Comparison of ENCODE assay signal across 20 cellular contexts in genomic region chr22:19903513-19903912, GRCh38. TPM values are rescaled to one million over a fixed set of nuclear protein-coding genes. Genes with fewer than 3 reads are reported as not detected.
DNase-seq lines count a peak whose midpoint lies in the region; ATAC-seq and TF ChIP-seq lines count a peak whose summit lies in the region.
"Had no signal": no experiment of that assay in that cellular context is flagged by ENCODE, and none has a peak within 500 bp of the region (broad histone marks: within the 10 kb centered on the region; RNA-seq: fewer than 3 reads in every experiment).

No MANE protein-coding gene starts in this region.

- H4K12ac ChIP-seq in trophoblast cell (ENCODE audit: low read depth, low read length): no peak overlapping the region

- no peak overlapping the region for H3K18ac ChIP-seq in mesendoderm (ENCODE audit: low read length)
- peak overlapping the region; percentile 19 for H3K18ac ChIP-seq in trophoblast cell (ENCODE audit: low read length)

- peak overlapping the region; percentile 91 for H3K27ac ChIP-seq in WERI-Rb-1
- H3K27ac ChIP-seq in mesendoderm (ENCODE audit: low read depth, low read length): no peak overlapping the region
- no peak overlapping the region for H3K27ac ChIP-seq in trophoblast cell (ENCODE audit: low read depth, low read length)
- H3K27ac ChIP-seq in body of pancreas: no peak overlapping the region
- H3K27ac ChIP-seq: HL-60 had no signal

- H2AFZ ChIP-seq in trophoblast cell (ENCODE audit: insufficient read depth, low read length, poor library complexity): no peak overlapping the region

- H3K27me3 ChIP-seq in WERI-Rb-1 (ENCODE audit: insufficient read depth, low read depth, severe bottlenecking) (no peaks in the 10 kb centered on the region), mesendoderm (ENCODE audit: insufficient read depth, low read length, poor library complexity) (no peaks in the 10 kb centered on the region), trophoblast cell (ENCODE audit: insufficient read depth, low read length) (no peaks in the 10 kb centered on the region), body of pancreas (no peaks in the 10 kb centered on the region)
- H3K27me3 ChIP-seq: BE2C had no signal

- no peak overlapping the region for H4K5ac ChIP-seq in mesendoderm (ENCODE audit: low read length)

- no peak overlapping the region for H2BK5ac ChIP-seq in mesendoderm (ENCODE audit: low read length)
- H2BK5ac ChIP-seq in trophoblast cell (ENCODE audit: low read depth, low read length, poor library complexity): no peak overlapping the region

- H2AK5ac ChIP-seq in mesendoderm (ENCODE audit: low read length) (no peak overlapping the region), trophoblast cell (ENCODE audit: low read length) (no peak overlapping the region)

- H2BK12ac ChIP-seq in trophoblast cell (ENCODE audit: low read length): peak overlapping the region; percentile 59

- H3K4me3 ChIP-seq in WERI-Rb-1 (ENCODE audit: low read depth, low read length): no peak overlapping the region
- H3K4me3 ChIP-seq in mesendoderm (ENCODE audit: low read length): no peak overlapping the region
- H3K4me3 ChIP-seq in trophoblast cell (ENCODE audit: low read depth, low read length): no peak overlapping the region
- no peak overlapping the region for H3K4me3 ChIP-seq in body of pancreas

- no peak overlapping the region for H2BK15ac ChIP-seq in mesendoderm (replicated peaks; ENCODE audit: low read depth)

- H4K8ac ChIP-seq in mesendoderm (ENCODE audit: low read depth, low read length) (no peak overlapping the region), trophoblast cell (ENCODE audit: low read depth, low read length) (no peak overlapping the region)

- H3K9ac ChIP-seq in mesendoderm (ENCODE audit: low read length) (no peak overlapping the region), trophoblast cell (ENCODE audit: low read length) (no peak overlapping the region)

- ATAC-seq in body of pancreas (no peak), GM18517 (IDR thresholded peaks at IDR 0.05; ENCODE audit: unreplicated experiment) (no peak), HG03025 (IDR thresholded peaks at IDR 0.05; ENCODE audit: low FRiP score, unreplicated experiment) (no peak)
- ATAC-seq: HepG2 had no signal

- no peaks in the 10 kb centered on the region for H3K9me3 ChIP-seq in WERI-Rb-1 (ENCODE audit: severe bottlenecking)
- H3K9me3 ChIP-seq in trophoblast cell (ENCODE audit: insufficient read depth, low read depth, low read length): no peaks in the 10 kb centered on the region
- no peaks in the 10 kb centered on the region for H3K9me3 ChIP-seq in body of pancreas
- H3K9me3 ChIP-seq: BE2C had no signal

- no CpG with 5 or more reads among the region's 12 CpGs for WGBS in mesendoderm (ENCODE audit: extremely low coverage, insufficient coverage, low lambda C conversion rate)
- WGBS in trophoblast cell (ENCODE audit: extremely low coverage, insufficient coverage, insufficient read length): no CpG with 5 or more reads among the region's 12 CpGs
- WGBS in body of pancreas, 2 donors: 82 to 90% methylated on average over 11 to 12 of the region's 12 CpGs

- TF ChIP-seq CTCF in WERI-Rb-1 (IDR thresholded peaks at IDR 0.05; ENCODE audit: low read depth, low read length) (no peak), body of pancreas (IDR thresholded peaks at IDR 0.05) (no peak)

- peak overlapping the region; percentile 54 for H3K56ac ChIP-seq in mesendoderm (ENCODE audit: low read length)

- TF ChIP-seq POLR2A in body of pancreas (IDR thresholded peaks at IDR 0.05): no peak

- H3K4ac ChIP-seq in mesendoderm (ENCODE audit: low read depth, low read length) (no peak overlapping the region), trophoblast cell (ENCODE audit: low read depth, low read length) (no peak overlapping the region)

- peak overlapping the region; percentile 45 for H4K91ac ChIP-seq in trophoblast cell (ENCODE audit: low read depth, low read length)

- H3K4me2 ChIP-seq in mesendoderm (ENCODE audit: low read length): no peak overlapping the region
- no peak overlapping the region for H3K4me2 ChIP-seq in trophoblast cell (ENCODE audit: low read length)

- H3K36me3 ChIP-seq in WERI-Rb-1 (no peaks in the 10 kb centered on the region), mesendoderm (ENCODE audit: control insufficient read depth, insufficient read depth, low read length) (no peaks in the 10 kb centered on the region), trophoblast cell (ENCODE audit: control insufficient read depth in 1 of 2, insufficient read depth in 2 of 2, low read length in 2 of 2) (no peaks in the 10 kb centered on the region), body of pancreas (replicated peaks in 1 of 2; ENCODE audit: insufficient read depth in 1 of 2, low read depth in 2 of 2) (no peaks in the 10 kb centered on the region)

- H3K14ac ChIP-seq in trophoblast cell (ENCODE audit: low read length): peak overlapping the region; percentile 4

- H3K79me1 ChIP-seq in mesendoderm (ENCODE audit: low read length) (no peaks in the 10 kb centered on the region), trophoblast cell (ENCODE audit: low read length) (peaks cover 9% of the 10 kb centered on the region)

- H3K79me2 ChIP-seq in mesendoderm (ENCODE audit: control insufficient read depth, insufficient read depth, low read length) (no peaks in the 10 kb centered on the region), trophoblast cell (ENCODE audit: control insufficient read depth, insufficient read depth, low read length, poor library complexity) (no peaks in the 10 kb centered on the region)

- no peak overlapping the region for H2BK120ac ChIP-seq in mesendoderm (ENCODE audit: low read depth, low read length)
- peak overlapping the region; percentile 19 for H2BK120ac ChIP-seq in trophoblast cell (ENCODE audit: insufficient read depth, low read length, poor library complexity)

- intact Hi-C loops in body of pancreas (cut with DNase I): no loop called here

- H3K23ac ChIP-seq in mesendoderm (ENCODE audit: low read length) (no peak overlapping the region), trophoblast cell (ENCODE audit: low read length) (no peak overlapping the region)

- DNase-seq in D341Med (ENCODE audit: low spot score) (peak; percentile 25), WERI-Rb-1 (no peak), mesendoderm (no peak), trophoblast cell (no peak), body of pancreas (no peak), NOMO-1 treated with DMSO at 0.1 percent for 48 hours (lab: John Stamatoyannopoulos, UW; ENCODE audit: unreplicated experiment) (no peak)
- DNase-seq: CD4-positive, alpha-beta T cell; COR-L47; DMS 273 treated with DMSO at 0.1 percent for 48 hours; KG1; NCI-H1105; NCI-H1694; NCI-H2081; NCI-H2171; NCI-H526 had no signal

- H3K4me1 ChIP-seq in mesendoderm (ENCODE audit: control insufficient read depth, low read depth, low read length): no peaks in the 10 kb centered on the region
- H3K4me1 ChIP-seq in trophoblast cell (ENCODE audit: control insufficient read depth in 1 of 2, insufficient read depth in 2 of 2, low read length in 2 of 2): peaks cover 17 to 21% of the 10 kb centered on the region in 2 experiments
- no peaks in the 10 kb centered on the region for H3K4me1 ChIP-seq in body of pancreas

RNA-seq across cellular contexts. Expression of gene COMT, which starts 38.1 kb away (rescaled TPM):
- polyA plus RNA-seq in mesendoderm (2013, experiment 1 of 2): 11.0 TPM
- polyA plus RNA-seq in mesendoderm (2013, experiment 2 of 2): 10.7 TPM
- polyA plus RNA-seq in trophoblast cell (2013): 16.0 and 18.0 TPM in 2 replicates
- 10 to 100 TPM; 85.6 to 98.2 TPM for total RNA-seq in body of pancreas

RNA-seq across cellular contexts. Expression of gene TXNRD2, which starts 38.1 kb away (rescaled TPM):
- polyA plus RNA-seq in mesendoderm (2013, experiment 1 of 2): 20.1 TPM
- 22.6 TPM for polyA plus RNA-seq in mesendoderm (2013, experiment 2 of 2)
- polyA plus RNA-seq in trophoblast cell (2013): 2.2 and 2.6 TPM in 2 replicates
- total RNA-seq in body of pancreas: 10 to 100 TPM; 22.1 to 23.6 TPM

RNA-seq across cellular contexts. Expression of gene GNB1L, which starts 48.8 kb away (rescaled TPM):
- 4.7 TPM for polyA plus RNA-seq in mesendoderm (2013, experiment 1 of 2)
- polyA plus RNA-seq in mesendoderm (2013, experiment 2 of 2): 4.2 TPM
- 10.4 and 11.5 TPM in 2 replicates for polyA plus RNA-seq in trophoblast cell (2013)
- total RNA-seq in body of pancreas: 1 to 10 TPM; 1.3 to 3.3 TPM

RNA-seq across cellular contexts. Expression of gene RTL10, which starts 48.8 kb away (rescaled TPM):
- 7.4 TPM for polyA plus RNA-seq in mesendoderm (2013, experiment 1 of 2)
- polyA plus RNA-seq in mesendoderm (2013, experiment 2 of 2): 7.6 TPM
- polyA plus RNA-seq in trophoblast cell (2013): 10.8 and 11.6 TPM in 2 replicates
- 10 to 100 TPM; 10.2 to 14.8 TPM for total RNA-seq in body of pancreas
